ENCODE assay signal across 1 cellular context in genomic region chr6:151247510-151247909, GRCh38.
TF ChIP-seq lines count a peak whose summit lies in the region.

No MANE protein-coding gene starts in this region.

TF ChIP-seq in endothelial cell of umbilical vein, 7 proteins besides CTCF, POLR2A, EP300 and RAD21 (continued from another document):
- TF ChIP-seq POLR2AphosphoS5 (IDR thresholded peaks at IDR 0.05; ENCODE audit: insufficient read depth, low read depth, low read length) (no peak), FOS (IDR thresholded peaks at IDR 0.05; ENCODE audit: borderline replicate concordance, insufficient read depth, low read length) (no peak)
